ENCODE assay signal across 1 cellular context in the genomic region with DNA sequence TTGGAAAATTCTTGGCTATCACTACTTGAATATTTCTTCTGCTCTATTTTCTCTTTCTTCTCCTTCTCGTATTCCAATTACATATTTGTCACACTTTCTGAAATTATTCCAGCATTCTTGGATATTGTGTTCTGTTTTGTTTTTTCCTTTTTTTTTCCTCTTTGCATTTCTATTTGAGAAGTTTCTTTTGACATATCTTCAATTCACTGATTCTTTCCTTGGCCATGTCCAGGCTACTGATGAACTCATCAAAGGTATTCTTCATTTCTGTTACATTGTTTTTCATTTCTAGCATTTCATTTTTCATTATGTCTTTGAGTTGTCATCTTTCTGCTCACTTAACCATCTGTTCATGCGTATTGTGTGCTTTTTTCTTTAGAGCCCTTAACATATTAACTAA.
TF ChIP-seq lines count a peak whose summit lies in the region.

No MANE protein-coding gene starts in this region.

TF ChIP-seq in HCT116, 20 proteins besides CTCF, POLR2A, EP300 and RAD21 (continued from another document):
- TF ChIP-seq TCF7L2 (IDR thresholded peaks at IDR 0.05; ENCODE audit: borderline replicate concordance, extremely low read depth, insufficient read depth, insufficient read length) (no peak), SP1 (IDR thresholded peaks at IDR 0.05; ENCODE audit: low read depth) (no peak), FOSL1 (IDR thresholded peaks at IDR 0.05; ENCODE audit: low read depth) (no peak), JUND (IDR thresholded peaks at IDR 0.05) (no peak), EZH2phosphoT487 (IDR thresholded peaks at IDR 0.05; ENCODE audit: borderline replicate concordance) (no peak), YY1 (IDR thresholded peaks at IDR 0.05; ENCODE audit: extremely low read depth, insufficient replicate concordance, low read depth, low read length) (no peak), SRF (IDR thresholded peaks at IDR 0.05; ENCODE audit: low read depth) (no peak)
- TF ChIP-seq, protein P1, sequence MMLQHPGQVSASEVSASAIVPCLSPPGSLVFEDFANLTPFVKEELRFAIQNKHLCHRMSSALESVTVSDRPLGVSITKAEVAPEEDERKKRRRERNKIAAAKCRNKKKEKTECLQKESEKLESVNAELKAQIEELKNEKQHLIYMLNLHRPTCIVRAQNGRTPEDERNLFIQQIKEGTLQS (IDR thresholded peaks at IDR 0.05), result no peak
- TF ChIP-seq, protein P2, sequence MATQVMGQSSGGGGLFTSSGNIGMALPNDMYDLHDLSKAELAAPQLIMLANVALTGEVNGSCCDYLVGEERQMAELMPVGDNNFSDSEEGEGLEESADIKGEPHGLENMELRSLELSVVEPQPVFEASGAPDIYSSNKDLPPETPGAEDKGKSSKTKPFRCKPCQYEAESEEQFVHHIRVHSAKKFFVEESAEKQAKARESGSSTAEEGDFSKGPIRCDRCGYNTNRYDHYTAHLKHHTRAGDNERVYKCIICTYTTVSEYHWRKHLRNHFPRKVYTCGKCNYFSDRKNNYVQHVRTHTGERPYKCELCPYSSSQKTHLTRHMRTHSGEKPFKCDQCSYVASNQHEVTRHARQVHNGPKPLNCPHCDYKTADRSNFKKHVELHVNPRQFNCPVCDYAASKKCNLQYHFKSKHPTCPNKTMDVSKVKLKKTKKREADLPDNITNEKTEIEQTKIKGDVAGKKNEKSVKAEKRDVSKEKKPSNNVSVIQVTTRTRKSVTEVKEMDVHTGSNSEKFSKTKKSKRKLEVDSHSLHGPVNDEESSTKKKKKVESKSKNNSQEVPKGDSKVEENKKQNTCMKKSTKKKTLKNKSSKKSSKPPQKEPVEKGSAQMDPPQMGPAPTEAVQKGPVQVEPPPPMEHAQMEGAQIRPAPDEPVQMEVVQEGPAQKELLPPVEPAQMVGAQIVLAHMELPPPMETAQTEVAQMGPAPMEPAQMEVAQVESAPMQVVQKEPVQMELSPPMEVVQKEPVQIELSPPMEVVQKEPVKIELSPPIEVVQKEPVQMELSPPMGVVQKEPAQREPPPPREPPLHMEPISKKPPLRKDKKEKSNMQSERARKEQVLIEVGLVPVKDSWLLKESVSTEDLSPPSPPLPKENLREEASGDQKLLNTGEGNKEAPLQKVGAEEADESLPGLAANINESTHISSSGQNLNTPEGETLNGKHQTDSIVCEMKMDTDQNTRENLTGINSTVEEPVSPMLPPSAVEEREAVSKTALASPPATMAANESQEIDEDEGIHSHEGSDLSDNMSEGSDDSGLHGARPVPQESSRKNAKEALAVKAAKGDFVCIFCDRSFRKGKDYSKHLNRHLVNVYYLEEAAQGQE (IDR thresholded peaks at IDR 0.05; ENCODE audit: low read depth), result no peak
